ENCODE assay signal across 25 cellular contexts in genomic region chr20:48944663-48945297, GRCh38. TPM values are rescaled to one million over a fixed set of nuclear protein-coding genes. Genes with fewer than 3 reads are reported as not detected.
DNase-seq lines count a peak whose midpoint lies in the region; ATAC-seq, FAIRE-seq and TF ChIP-seq lines count a peak whose summit lies in the region.
"Had no signal": no experiment of that assay in that cellular context is flagged by ENCODE, and none has a peak within 500 bp of the region (broad histone marks: within the 10 kb centered on the region; RNA-seq: fewer than 3 reads in every experiment).

No MANE protein-coding gene starts in this region.

- no peaks in the 10 kb centered on the region for H3K27me3 Mint-ChIP-seq in Calu3 (ENCODE audit: unreplicated experiment)
- H3K27me3 Mint-ChIP-seq in stimulated activated memory B cell treated with anti-CD40 and anti-IgM and Interleukin-4, amounts not matched to agents 10 μg/mL and 1 μg/mL and 100 μg/mL, for 72 hours, result no peaks in the 10 kb centered on the region
- no peaks in the 10 kb centered on the region for H3K27me3 Mint-ChIP-seq in naive thymus-derived CD4-positive, alpha-beta T cell
- H3K27me3 Mint-ChIP-seq: activated CD8-positive, alpha-beta T cell treated with anti-CD3 and anti-CD28 coated beads for 36 hours; CD4-positive, alpha-beta memory T cell had no signal

- no peak for TF ChIP-seq CTCF in Calu3 (IDR thresholded peaks at IDR 0.05; ENCODE audit: unreplicated experiment)
- no peak for TF ChIP-seq CTCF in colonic mucosa (IDR thresholded peaks at IDR 0.05)
- TF ChIP-seq CTCF in kidney (IDR thresholded peaks at IDR 0.05; ENCODE audit: borderline replicate concordance, extremely low read depth, insufficient read depth), result no peak

- H3K9me3 ChIP-seq in colonic mucosa (no peaks in the 10 kb centered on the region), kidney (ENCODE audit: control insufficient read depth in 1 of 2, low read length in 2 of 2) (no peaks in the 10 kb centered on the region)
- no peaks in the 10 kb centered on the region for H3K9me3 ChIP-seq in naive thymus-derived CD4-positive, alpha-beta T cell (ENCODE audit: control insufficient read depth in 2 of 3, low read length in 3 of 3)

- peak overlapping the region; percentile 63 for H3K27ac Mint-ChIP-seq in Calu3 (ENCODE audit: unreplicated experiment)
- H3K27ac Mint-ChIP-seq in stimulated activated memory B cell treated with anti-CD40 and anti-IgM and Interleukin-4, amounts not matched to agents 10 μg/mL and 1 μg/mL and 100 μg/mL, for 72 hours, result peak overlapping the region; percentile 12
- H3K27ac Mint-ChIP-seq in naive thymus-derived CD4-positive, alpha-beta T cell, result no peak overlapping the region
- H3K27ac Mint-ChIP-seq: activated CD8-positive, alpha-beta T cell treated with anti-CD3 and anti-CD28 coated beads for 36 hours had no signal

- H3K4me3 Mint-ChIP-seq in Calu3 (ENCODE audit: low read depth, unreplicated experiment), result no peak overlapping the region
- H3K4me3 Mint-ChIP-seq in stimulated activated memory B cell treated with anti-CD40 and anti-IgM and Interleukin-4, amounts not matched to agents 10 μg/mL and 1 μg/mL and 100 μg/mL, for 72 hours, result no peak overlapping the region
- no peak overlapping the region for H3K4me3 Mint-ChIP-seq in naive thymus-derived CD4-positive, alpha-beta T cell
- H3K4me3 Mint-ChIP-seq: activated CD8-positive, alpha-beta T cell treated with anti-CD3 and anti-CD28 coated beads for 36 hours; CD4-positive, alpha-beta memory T cell had no signal

- peaks cover 35% of the 10 kb centered on the region for H3K36me3 Mint-ChIP-seq in Calu3 (ENCODE audit: insufficient read depth, unreplicated experiment)
- peaks cover 18% of the 10 kb centered on the region for H3K36me3 Mint-ChIP-seq in stimulated activated memory B cell treated with anti-CD40 and anti-IgM and Interleukin-4, amounts not matched to agents 10 μg/mL and 1 μg/mL and 100 μg/mL, for 72 hours
- H3K36me3 Mint-ChIP-seq in naive thymus-derived CD4-positive, alpha-beta T cell, result peaks cover 0 to 35% (median 5%) of the 10 kb centered on the region in 5 donors

- intact Hi-C loops in Calu3 (cut with micrococcal nuclease; ENCODE audit: unreplicated experiment) (loop anchor here (5.0 kb wide), 1 partner anchor 38 kb away; no protein-coding TSS in a partner anchor), colonic mucosa (cut with DNase I) (no loop called here), kidney (cut with DNase I) (no loop called here)
- intact Hi-C loops in naive thymus-derived CD4-positive, alpha-beta T cell (cut with micrococcal nuclease), result no loop called here

- peaks cover 11% of the 10 kb centered on the region for H3K36me3 ChIP-seq in colonic mucosa
- H3K36me3 ChIP-seq in kidney (ENCODE audit: control insufficient read depth in 1 of 2, insufficient read depth in 2 of 2, low read length in 2 of 2), result peaks cover 17 to 29% of the 10 kb centered on the region in 2 donors
- H3K36me3 ChIP-seq in naive thymus-derived CD4-positive, alpha-beta T cell (ENCODE audit: control insufficient read depth in 2 of 3, insufficient read depth in 3 of 3, low read length in 3 of 3), result peaks cover 12 to 71% (median 17%) of the 10 kb centered on the region in 3 experiments

- no peaks in the 10 kb centered on the region for H3K9me3 Mint-ChIP-seq in Calu3 (ENCODE audit: low read depth, unreplicated experiment)
- H3K9me3 Mint-ChIP-seq in stimulated activated memory B cell treated with anti-CD40 and anti-IgM and Interleukin-4, amounts not matched to agents 10 μg/mL and 1 μg/mL and 100 μg/mL, for 72 hours, result no peaks in the 10 kb centered on the region
- no peaks in the 10 kb centered on the region for H3K9me3 Mint-ChIP-seq in naive thymus-derived CD4-positive, alpha-beta T cell
- H3K9me3 Mint-ChIP-seq: activated CD8-positive, alpha-beta T cell treated with anti-CD3 and anti-CD28 coated beads for 36 hours had no signal

- POLR2A ChIA-PET in naive thymus-derived CD4-positive, alpha-beta T cell (lab: Charles Lee), result no interaction called here

- no peaks in the 10 kb centered on the region for H3K27me3 ChIP-seq in colonic mucosa
- no peaks in the 10 kb centered on the region for H3K27me3 ChIP-seq in naive thymus-derived CD4-positive, alpha-beta T cell (ENCODE audit: control insufficient read depth in 2 of 2, insufficient read depth in 2 of 2, low read length in 2 of 2)
- H3K27me3 ChIP-seq: dorsolateral prefrontal cortex had no signal

- no peak for DNase-seq in Calu3
- peak; percentile 87 for DNase-seq in NCI-H82 (lab: John Stamatoyannopoulos, UW)
- DNase-seq in colonic mucosa, result no peak
- DNase-seq in kidney, result no peak
- no peak for DNase-seq in superior temporal gyrus (ENCODE audit: extremely low spot score)
- DNase-seq in naive thymus-derived CD4-positive, alpha-beta T cell, result no peak
- DNase-seq: activated CD8-positive, alpha-beta T cell treated with anti-CD3 and anti-CD28 coated beads for 36 hours; activated gamma-delta T cell; CD4-positive, alpha-beta memory T cell; dorsolateral prefrontal cortex; glutamatergic neuron; H7; mammary epithelial cell; NCI-H1092; NCI-H2029 treated with DMSO at 0.1 percent for 48 hours; NCI-H345; OCI-M1; stimulated activated CD4-positive, alpha-beta T cell treated with anti-CD3 and anti-CD28 coated beads, Interleukin-4, amount 100 ng/mL, for 1 hour; stimulated activated naive CD4-positive, alpha-beta T cell; SW 1271; T1000 had no signal

- no TSS peak for BruUV-seq in Calu3 (replicated peaks; lab: Mats Ljungman, UMichigan)

- no peak for FAIRE-seq in kidney (lab: Jason Lieb, UNC)
- FAIRE-seq: endothelial cell of umbilical vein had no signal

- CTCF ChIA-PET in Calu3 (lab: Charles Lee), result interaction anchor here (1.0 kb wide), 1 partner anchor 19 kb away, joined by 3 read pairs; no protein-coding TSS in a partner anchor
- CTCF ChIA-PET in naive thymus-derived CD4-positive, alpha-beta T cell (lab: Charles Lee), result no interaction called here

- no peak for ATAC-seq in stimulated activated memory B cell treated with anti-CD40 and anti-IgM and Interleukin-4, amounts not matched to agents 10 μg/mL and 1 μg/mL and 100 μg/mL, for 72 hours
- ATAC-seq in naive thymus-derived CD4-positive, alpha-beta T cell, result no peak
- ATAC-seq: activated CD4-positive, CD25-positive, alpha-beta regulatory T cell treated with anti-CD3 and anti-CD28 coated beads, Interleukin-2, amount 50 U/mL, for 24 hours; activated CD8-positive, alpha-beta T cell treated with anti-CD3 and anti-CD28 coated beads for 36 hours; Right ventricle myocardium inferior had no signal

- no peaks in the 10 kb centered on the region for H3K4me1 ChIP-seq in colonic mucosa
- H3K4me1 ChIP-seq in kidney (ENCODE audit: control insufficient read depth in 1 of 2, insufficient read depth in 1 of 2, low read depth in 1 of 2, low read length in 2 of 2), result peaks cover 0 to 3% of the 10 kb centered on the region in 2 donors
- H3K4me1 ChIP-seq in naive thymus-derived CD4-positive, alpha-beta T cell (ENCODE audit: control insufficient read depth in 2 of 2, insufficient read depth in 2 of 2, low read length in 2 of 2), result no peaks in the 10 kb centered on the region

- H3K27ac ChIP-seq in colonic mucosa (peak overlapping the region; percentile 20), kidney (ENCODE audit: low read depth in 2 of 2, low read length in 2 of 2) (no peak overlapping the region)
- H3K27ac ChIP-seq in naive thymus-derived CD4-positive, alpha-beta T cell (ENCODE audit: low read depth, low read length), result no peak overlapping the region

- no peak overlapping the region for H3K4me3 ChIP-seq in colonic mucosa
- no peak overlapping the region for H3K4me3 ChIP-seq in kidney (ENCODE audit: low read length in 2 of 2)
- H3K4me3 ChIP-seq in naive thymus-derived CD4-positive, alpha-beta T cell (ENCODE audit: low read length), result no peak overlapping the region
- H3K4me3 ChIP-seq: dorsolateral prefrontal cortex had no signal

- peaks cover 33% of the 10 kb centered on the region for H3K4me1 Mint-ChIP-seq in Calu3 (ENCODE audit: low read depth, unreplicated experiment)
- H3K4me1 Mint-ChIP-seq in stimulated activated memory B cell treated with anti-CD40 and anti-IgM and Interleukin-4, amounts not matched to agents 10 μg/mL and 1 μg/mL and 100 μg/mL, for 72 hours, result no peaks in the 10 kb centered on the region
- peaks cover 0 to 6% (median 2%) of the 10 kb centered on the region in 7 donors for H3K4me1 Mint-ChIP-seq in naive thymus-derived CD4-positive, alpha-beta T cell

- H3K9ac ChIP-seq in colonic mucosa (ENCODE audit: low read depth in 2 of 2, low read length in 2 of 2) (no peak overlapping the region), kidney (ENCODE audit: low read length in 2 of 2) (no peak overlapping the region)

RNA-seq across cellular contexts. Expression of gene ARFGEF2, which starts 23.3 kb away (rescaled TPM):
- 55.0 and 59.2 TPM in 2 replicates for total RNA-seq in Calu3 (2022)
- total RNA-seq in colonic mucosa, result 10 to 100 TPM; 46.9 to 74.1 TPM
- 36.9 TPM for total RNA-seq in kidney
- 7.4 TPM for polyA plus RNA-seq in kidney (ENCODE audit: insufficient read depth, low read depth, low replicate concordance)
- total RNA-seq in naive thymus-derived CD4-positive, alpha-beta T cell, result 10 to 100 TPM; 24.2 to 33.5 (median 30.1) TPM
- 10 to 100 TPM; 10.1 to 12.0 TPM for polyA plus RNA-seq in naive thymus-derived CD4-positive, alpha-beta T cell

Comparison
In these comparisons a context has a peak if more than half of its experiments do, and no peak if none do; other contexts are left out.
1. H3K27ac Mint-ChIP-seq: peak in Calu3 (single experiment) and stimulated activated memory B cell treated with anti-CD40 and anti-IgM and Interleukin-4, amounts not matched to agents 10 μg/mL and 1 μg/mL and 100 μg/mL, for 72 hours (single experiment); none in naive thymus-derived CD4-positive, alpha-beta T cell (0 of 9).